ENCODE assay signal across 11 cellular contexts in the genomic region with DNA sequence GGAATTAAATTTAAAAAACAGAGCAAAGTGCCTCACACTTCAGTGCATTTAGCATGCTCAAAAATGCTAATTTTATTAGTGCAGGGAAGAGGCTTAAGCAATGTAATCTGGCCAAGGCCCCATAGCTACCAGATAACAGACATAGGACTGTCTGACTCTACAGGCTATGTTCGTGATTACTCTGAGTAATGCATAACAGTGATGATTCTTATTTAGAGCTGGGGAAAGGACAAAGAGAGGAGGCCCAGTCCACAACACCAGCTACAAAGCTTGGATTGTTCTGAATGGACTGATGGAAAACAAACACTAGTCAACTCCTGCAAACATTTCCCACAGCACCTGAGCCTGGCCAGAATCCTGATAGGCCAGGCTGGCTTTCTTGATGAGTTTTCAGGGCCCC. TPM values are rescaled to one million over a fixed set of nuclear protein-coding genes. Genes with fewer than 3 reads are reported as not detected.
"Had no signal": no experiment of that assay in that cellular context is flagged by ENCODE, and none has a peak within 500 bp of the region (broad histone marks: within the 10 kb centered on the region; RNA-seq: fewer than 3 reads in every experiment).

No MANE protein-coding gene starts in this region.

- H3K4me3 ChIP-seq: gastrocnemius medialis, hepatocyte, tibial nerve had no signal

- H3K79me2 ChIP-seq: hepatocyte, parathyroid adenoma had no signal

- H3K9me3 ChIP-seq: gastrocnemius medialis, tibial nerve had no signal

- H2AFZ ChIP-seq: hepatocyte, parathyroid adenoma had no signal

- H3K36me3 ChIP-seq: gastrocnemius medialis had no signal

- DNase-seq: activated CD4-positive, alpha-beta T cell treated with anti-CD3 and anti-CD28 coated beads, Interleukin-2, amount 50 U/mL, for 1 hour; gastrocnemius medialis; naive thymus-derived CD4-positive, alpha-beta T cell; stimulated activated CD4-positive, alpha-beta T cell treated with anti-CD3 and anti-CD28 coated beads, Interleukin-4, amount 100 ng/mL, for 4 hours; stimulated activated naive CD8-positive, alpha-beta T cell treated with anti-CD3 and anti-CD28 coated beads, Interleukin-15, amount 100 ng/mL, for 72 hours; T-helper 2 cell had no signal

- ATAC-seq: esophagus mucosa; gastrocnemius medialis; naive thymus-derived CD4-positive, alpha-beta T cell; stimulated activated naive CD8-positive, alpha-beta T cell treated with anti-CD3 and anti-CD28 coated beads, Interleukin-15, amount 100 ng/mL, for 72 hours had no signal

- H3K4me2 ChIP-seq: hepatocyte had no signal

- H3K27ac ChIP-seq: gastrocnemius medialis, hepatocyte, parathyroid adenoma, tibial nerve had no signal

- H3K27me3 ChIP-seq: gastrocnemius medialis, tibial nerve had no signal

- H3K9ac ChIP-seq: parathyroid adenoma had no signal

RNA-seq across cellular contexts. Expression of gene CH25H, which starts 8.4 kb away (rescaled TPM):
- total RNA-seq: activated T-helper 2 cell treated with anti-CD3 and anti-CD28 coated beads, Interferon-gamma antibody, Interleukin-2, Interleukin-4, amounts not matched to agents 10 μg/mL and 5 μg/mL and 100 μg/mL, durations not matched to agents 14 hours and 24 hours and 36 hours had no signal
